In genomic region chr2:85694052-85695025, GRCh38 we compare ENCODE assay signal across 18 cellular contexts. TPM values are rescaled to one million over a fixed set of nuclear protein-coding genes. Genes with fewer than 3 reads are reported as not detected.
DNase-seq lines count a peak whose midpoint lies in the region; ATAC-seq and TF ChIP-seq lines count a peak whose summit lies in the region.
"Had no signal": no experiment of that assay in that cellular context is flagged by ENCODE, and none has a peak within 500 bp of the region (broad histone marks: within the 10 kb centered on the region; RNA-seq: fewer than 3 reads in every experiment).

TSS of gene GNLY (plus strand) at chr2:85694358. CDS start at chr2:85694419, 61 bp downstream.

- H3K9me3 Mint-ChIP-seq in CD4-positive, alpha-beta T cell: no peaks in the 10 kb centered on the region
- no peaks in the 10 kb centered on the region for H3K9me3 Mint-ChIP-seq in CD8-positive, alpha-beta memory T cell
- H3K9me3 Mint-ChIP-seq in activated CD8-positive, alpha-beta memory T cell treated with anti-CD3 and anti-CD28 coated beads, Interleukin-2, amount 10 ng/mL, durations not matched to agents 7 days and 5 days (ENCODE audit: low read depth): no peaks in the 10 kb centered on the region
- no peaks in the 10 kb centered on the region for H3K9me3 Mint-ChIP-seq in naive thymus-derived CD8-positive, alpha-beta T cell

- H3K9me3 ChIP-seq in CD4-positive, alpha-beta T cell (ENCODE audit: control insufficient read depth, low read length): no peaks in the 10 kb centered on the region
- no peaks in the 10 kb centered on the region for H3K9me3 ChIP-seq in CD8-positive, alpha-beta memory T cell (ENCODE audit: low read length)
- no peaks in the 10 kb centered on the region for H3K9me3 ChIP-seq in SK-N-SH
- H3K9me3 ChIP-seq: BE2C, gastroesophageal sphincter had no signal

- no peaks in the 10 kb centered on the region for H3K27me3 Mint-ChIP-seq in CD4-positive, alpha-beta T cell
- peaks cover 4 to 5% of the 10 kb centered on the region in 2 donors for H3K27me3 Mint-ChIP-seq in CD8-positive, alpha-beta memory T cell
- H3K27me3 Mint-ChIP-seq in activated CD8-positive, alpha-beta memory T cell treated with anti-CD3 and anti-CD28 coated beads, Interleukin-2, amount 10 ng/mL, durations not matched to agents 7 days and 5 days: peaks cover 7% of the 10 kb centered on the region
- peaks cover 0 to 4% (median 2%) of the 10 kb centered on the region in 5 donors for H3K27me3 Mint-ChIP-seq in naive thymus-derived CD8-positive, alpha-beta T cell

- H3K36me3 Mint-ChIP-seq in CD4-positive, alpha-beta T cell (ENCODE audit: low read depth): no peaks in the 10 kb centered on the region
- H3K36me3 Mint-ChIP-seq in CD8-positive, alpha-beta memory T cell: no peaks in the 10 kb centered on the region
- peaks cover 6% of the 10 kb centered on the region for H3K36me3 Mint-ChIP-seq in activated CD8-positive, alpha-beta memory T cell treated with anti-CD3 and anti-CD28 coated beads, Interleukin-2, amount 10 ng/mL, durations not matched to agents 7 days and 5 days
- H3K36me3 Mint-ChIP-seq in naive thymus-derived CD8-positive, alpha-beta T cell: no peaks in the 10 kb centered on the region

- no peaks in the 10 kb centered on the region for H3K36me3 ChIP-seq in CD8-positive, alpha-beta memory T cell (ENCODE audit: insufficient read depth, low read length)
- H3K36me3 ChIP-seq in SK-N-SH (replicated peaks in 1 of 2; ENCODE audit: control insufficient read depth in 1 of 2, insufficient read depth in 2 of 2, low read length in 1 of 2): no peaks in the 10 kb centered on the region
- H3K36me3 ChIP-seq: BE2C, gastroesophageal sphincter had no signal

- H3K27ac ChIP-seq in CD4-positive, alpha-beta T cell (ENCODE audit: low read depth, low read length): peak within 1 kb of the TSS; percentile 7
- no peak within 1 kb of the TSS for H3K27ac ChIP-seq in CD8-positive, alpha-beta memory T cell (ENCODE audit: low read depth, low read length)
- H3K27ac ChIP-seq in SK-N-SH (ENCODE audit: low read depth in 2 of 2, low read length in 1 of 2) (no peak within 1 kb of the TSS), dorsolateral prefrontal cortex (peak within 1 kb of the TSS in 5 of 59 donors; percentile 12 to 62 (median 29))
- H3K27ac ChIP-seq: gastroesophageal sphincter, GM23248, RWPE1 had no signal

- no peaks in the 10 kb centered on the region for H3K27me3 ChIP-seq in CD4-positive, alpha-beta T cell (ENCODE audit: control insufficient read depth, insufficient read depth, low read length)
- no peaks in the 10 kb centered on the region for H3K27me3 ChIP-seq in CD8-positive, alpha-beta memory T cell (ENCODE audit: insufficient read depth, low read length, poor library complexity, severe bottlenecking)
- no peaks in the 10 kb centered on the region for H3K27me3 ChIP-seq in SK-N-SH (ENCODE audit: insufficient read depth)
- no peaks in the 10 kb centered on the region for H3K27me3 ChIP-seq in dorsolateral prefrontal cortex
- H3K27me3 ChIP-seq: BE2C had no signal

- intact Hi-C loops in CD4-positive, alpha-beta T cell (cut with DNase I, micrococcal nuclease): no loop called here
- intact Hi-C loops in dorsolateral prefrontal cortex (cut with DNase I): no loop called here

- WGBS in SK-N-SH (ENCODE audit: low lambda C conversion rate): 88% methylated on average over 13 of the region's 15 CpGs

- H3K79me2 ChIP-seq in SK-N-SH (ENCODE audit: insufficient read depth): no peaks in the 10 kb centered on the region

- no peak within 1 kb of the TSS for H3K27ac Mint-ChIP-seq in CD4-positive, alpha-beta T cell
- peak within 1 kb of the TSS in 7 of 8 donors; percentile 16 to 93 (median 86) for H3K27ac Mint-ChIP-seq in CD8-positive, alpha-beta memory T cell
- H3K27ac Mint-ChIP-seq in activated CD8-positive, alpha-beta memory T cell treated with anti-CD3 and anti-CD28 coated beads, Interleukin-2, amount 10 ng/mL, durations not matched to agents 7 days and 5 days: peak within 1 kb of the TSS; percentile 69
- peak within 1 kb of the TSS in 3 of 10 donors; percentile 44 to 87 (median 56) for H3K27ac Mint-ChIP-seq in naive thymus-derived CD8-positive, alpha-beta T cell

- H3K9me2 ChIP-seq in SK-N-SH: no peaks in the 10 kb centered on the region

- H3K4me1 Mint-ChIP-seq in CD4-positive, alpha-beta T cell (ENCODE audit: low read depth): no peaks in the 10 kb centered on the region
- peaks cover 0 to 8% (median 0%) of the 10 kb centered on the region in 3 donors for H3K4me1 Mint-ChIP-seq in CD8-positive, alpha-beta memory T cell
- H3K4me1 Mint-ChIP-seq in activated CD8-positive, alpha-beta memory T cell treated with anti-CD3 and anti-CD28 coated beads, Interleukin-2, amount 10 ng/mL, durations not matched to agents 7 days and 5 days: peaks cover 44% of the 10 kb centered on the region
- peaks cover 0 to 11% (median 2%) of the 10 kb centered on the region in 4 donors for H3K4me1 Mint-ChIP-seq in naive thymus-derived CD8-positive, alpha-beta T cell

- TF ChIP-seq CTCF in CD4-positive, alpha-beta T cell (IDR thresholded peaks at IDR 0.05): no peak
- TF ChIP-seq CTCF in SK-N-SH (IDR thresholded peaks at IDR 0.05) (no peak), dorsolateral prefrontal cortex (IDR thresholded peaks at IDR 0.05 in 54 of 56, conservative IDR thresholded peaks at IDR 0.05 in 2 of 56; ENCODE audit: low read depth in 1 of 56, partially characterized antibody in 56 of 56) (no peak)

- no peaks in the 10 kb centered on the region for H3K4me1 ChIP-seq in CD8-positive, alpha-beta memory T cell (ENCODE audit: insufficient read depth, low read length)
- H3K4me1 ChIP-seq in SK-N-SH (ENCODE audit: control insufficient read depth in 1 of 2, insufficient read depth in 2 of 2, low read depth in 1 of 2, low read length in 1 of 2): peaks cover 0 to 4% of the 10 kb centered on the region in 2 experiments; a peak in 1 of 4 replicates
- H3K4me1 ChIP-seq: BE2C, gastroesophageal sphincter had no signal

- no peak within 1 kb of the TSS for H3K9ac ChIP-seq in SK-N-SH
- H3K9ac ChIP-seq: GM23248 had no signal

- no peak for TF ChIP-seq RAD21 in SK-N-SH (IDR thresholded peaks at IDR 0.05; ENCODE audit: low read length)

- H2AFZ ChIP-seq in SK-N-SH (ENCODE audit: low read depth): no peak within 1 kb of the TSS
- H2AFZ ChIP-seq: GM23248 had no signal

- DNase-seq in CD4-positive, alpha-beta T cell: no peak
- DNase-seq in CD8-positive, alpha-beta memory T cell: peak in 1 of 5 donors; percentile 41
- peak; percentile 50 for DNase-seq in activated CD8-positive, alpha-beta memory T cell treated with anti-CD3 and anti-CD28 coated beads, Interleukin-2, amount 10 ng/mL, durations not matched to agents 7 days and 5 days
- DNase-seq in naive thymus-derived CD8-positive, alpha-beta T cell: no peak
- DNase-seq in SK-N-SH (no peak), dorsolateral prefrontal cortex (no peak)
- DNase-seq: amniotic stem cell; BE2C; GM23248; NCI-H1048; NCI-H748 treated with DMSO at 0.1 percent for 48 hours; posterior cingulate gyrus; stimulated activated CD4-positive, alpha-beta T cell treated with anti-CD3 and anti-CD28 coated beads, Interleukin-12 subunit alpha, Interleukin-12 subunit beta, amount 100 ng/mL, for 4 hours had no signal

- ATAC-seq in CD4-positive, alpha-beta T cell (ENCODE audit: poor library complexity): no peak
- ATAC-seq in activated CD8-positive, alpha-beta memory T cell treated with anti-CD3 and anti-CD28 coated beads, Interleukin-2, amount 10 ng/mL, durations not matched to agents 7 days and 5 days: peak; percentile 24
- no peak for ATAC-seq in naive thymus-derived CD8-positive, alpha-beta T cell
- ATAC-seq in HG03432 (IDR thresholded peaks at IDR 0.05; ENCODE audit: unreplicated experiment): no peak
- ATAC-seq in HG02678 (IDR thresholded peaks at IDR 0.05; ENCODE audit: unreplicated experiment): no peak
- ATAC-seq: gastroesophageal sphincter had no signal

- H3K4me3 ChIP-seq in CD8-positive, alpha-beta memory T cell (ENCODE audit: low read length): no peak within 1 kb of the TSS
- no peak within 1 kb of the TSS for H3K4me3 ChIP-seq in SK-N-SH (ENCODE audit: low read depth in 2 of 2, low read length in 1 of 2)
- peak within 1 kb of the TSS in 1 of 59 donors; percentile 5 for H3K4me3 ChIP-seq in dorsolateral prefrontal cortex
- H3K4me3 ChIP-seq: gastroesophageal sphincter, GM23248 had no signal

- TF ChIP-seq EP300 in SK-N-SH (IDR thresholded peaks at IDR 0.05; ENCODE audit: borderline replicate concordance in 1 of 2, low read depth in 1 of 2, low read length in 1 of 2): no peak

- H4K20me1 ChIP-seq in SK-N-SH (ENCODE audit: insufficient read depth): no peaks in the 10 kb centered on the region

- no peak within 1 kb of the TSS for H3K4me2 ChIP-seq in SK-N-SH

- CTCF ChIA-PET in CD4-positive, alpha-beta T cell (lab: Charles Lee): no interaction called here
- CTCF ChIA-PET in CD8-positive, alpha-beta memory T cell (lab: Charles Lee): interaction anchor here (1.3 to 1.9 kb wide), 2 partner anchors 13 kb away, joined by 3 to 4 read pairs; no protein-coding TSS in a partner anchor
- CTCF ChIA-PET in activated CD8-positive, alpha-beta memory T cell treated with anti-CD3 and anti-CD28 coated beads, Interleukin-2, amount 10 ng/mL, durations not matched to agents 7 days and 5 days (lab: Charles Lee): interaction anchor here (0.5 to 8.2 kb wide), 6 partner anchors 10 to 57 kb away, joined by 3 to 70 read pairs (median 5); no protein-coding TSS in a partner anchor
- CTCF ChIA-PET in SK-N-SH (lab: Yijun Ruan, JAX): interaction anchor here (1.4 to 9.4 kb wide), 3 partner anchors 12 to 120 kb away, joined by 3 to 91 read pairs (median 6); no protein-coding TSS in a partner anchor

- H3F3A ChIP-seq in SK-N-SH (replicated peaks; ENCODE audit: insufficient read depth): no peaks in the 10 kb centered on the region

- POLR2A ChIA-PET in CD4-positive, alpha-beta T cell (lab: Charles Lee): no interaction called here
- POLR2A ChIA-PET in CD8-positive, alpha-beta memory T cell (lab: Charles Lee): no interaction called here
- POLR2A ChIA-PET in naive thymus-derived CD8-positive, alpha-beta T cell (lab: Charles Lee): no interaction called here
- POLR2A ChIA-PET in SK-N-SH (lab: Yijun Ruan, JAX): no interaction called here

- no peak within 1 kb of the TSS for H3K4me3 Mint-ChIP-seq in CD4-positive, alpha-beta T cell
- H3K4me3 Mint-ChIP-seq in CD8-positive, alpha-beta memory T cell: peak within 1 kb of the TSS in 6 of 7 donors; percentile 66 to 92 (median 78)
- peak within 1 kb of the TSS; percentile 49 for H3K4me3 Mint-ChIP-seq in activated CD8-positive, alpha-beta memory T cell treated with anti-CD3 and anti-CD28 coated beads, Interleukin-2, amount 10 ng/mL, durations not matched to agents 7 days and 5 days
- peak within 1 kb of the TSS in 3 of 10 donors; percentile 48 to 75 (median 73) for H3K4me3 Mint-ChIP-seq in naive thymus-derived CD8-positive, alpha-beta T cell

RNA-seq across cellular contexts. Expression of gene GNLY, which starts in this region (rescaled TPM):
- 10 to 100 TPM; 45.1 TPM for total RNA-seq in CD4-positive, alpha-beta T cell
- total RNA-seq in CD8-positive, alpha-beta memory T cell: 1 to 10 TPM; 7.7 to 9.0 TPM
- polyA plus RNA-seq in CD8-positive, alpha-beta memory T cell: 953 TPM
- 1,000 to 10,000 TPM in 1 of 2 experiments, 100 to 1,000 TPM in 1; 364 to 1,915 TPM for total RNA-seq in activated CD8-positive, alpha-beta memory T cell treated with anti-CD3 and anti-CD28 coated beads, Interleukin-2, amount 10 ng/mL, durations not matched to agents 7 days and 5 days
- 1 to 10 TPM; 5.3 to 7.3 TPM for total RNA-seq in naive thymus-derived CD8-positive, alpha-beta T cell
- polyA plus RNA-seq in naive thymus-derived CD8-positive, alpha-beta T cell: 1,000 to 10,000 TPM in 1 of 3 donors, 10 to 100 TPM in 2; 21.0 to 1,108 (median 35.6) TPM
- not detected in 2 replicates for polyA plus RNA-seq in SK-N-SH (2012; rRNA removed)
- not detected in 2 replicates for polyA plus RNA-seq in SK-N-SH (2012; cell fraction: cytosol; rRNA removed)
- polyA plus RNA-seq in SK-N-SH (2012; cell fraction: nucleus; rRNA removed): 0.12 TPM in 1 of 2 replicates, not detected in the other
- total RNA-seq in dorsolateral prefrontal cortex: 10 to 100 TPM in 6 of 120 experiments, 1 to 10 TPM in 105, under 1 TPM in 7, not detected in 2; 0.48 to 16.9 (median 3.9) TPM
- total RNA-seq: chondrocyte, GM23248 had no signal
- polyA plus RNA-seq: GM23248 had no signal

Comparison
In these comparisons a context has a peak if more than half of its experiments do, and no peak if none do; other contexts are left out.
1. RNA of gene GNLY (total RNA-seq): 364 to 1,915 TPM in activated CD8-positive, alpha-beta memory T cell treated with anti-CD3 and anti-CD28 coated beads, Interleukin-2, amount 10 ng/mL, durations not matched to agents 7 days and 5 days; 45.1 TPM in CD4-positive, alpha-beta T cell, 7.7 to 9.0 TPM in CD8-positive, alpha-beta memory T cell, 5.3 to 7.3 TPM in naive thymus-derived CD8-positive, alpha-beta T cell and 0.48 to 16.9 TPM in dorsolateral prefrontal cortex; every median in the first group is over 4 times any median in the second.
2. RNA of gene GNLY (polyA plus RNA-seq): 953 TPM in CD8-positive, alpha-beta memory T cell (single experiment) and 21.0 to 1,108 TPM in naive thymus-derived CD8-positive, alpha-beta T cell; 0.12 TPM in SK-N-SH; every median in the first group is over 10 times any median in the second.